In genomic region chr17:71914042-71914441, GRCh38 we compare ENCODE assay signal across 26 cellular contexts.
"Had no signal": no experiment of that assay in that cellular context is flagged by ENCODE, and none has a peak within 500 bp of the region (broad histone marks: within the 10 kb centered on the region; RNA-seq: fewer than 3 reads in every experiment).

No MANE protein-coding gene starts in this region.

- H3K36me3 ChIP-seq: colonic mucosa, esophagus squamous epithelium, gastroesophageal sphincter, heart right ventricle, left ventricle myocardium inferior, lower lobe of right lung had no signal

- H3K27ac Mint-ChIP-seq: dendritic cell treated with granulocyte-macrophage colony-stimulating factor and Interleukin-4, amounts not matched to agents 40 ng/mL and 50 ng/mL, for 4 days; effector memory CD8-positive, alpha-beta T cell; endodermal cell; mesothelial cell of epicardium; naive B cell had no signal

- H3K4me1 Mint-ChIP-seq: endodermal cell, naive B cell had no signal

- H3K9me3 Mint-ChIP-seq: endodermal cell, mesothelial cell of epicardium had no signal

- H3K9me3 ChIP-seq: colonic mucosa, esophagus squamous epithelium, gastroesophageal sphincter, heart right ventricle, left ventricle myocardium inferior, lower lobe of right lung, mucosa of descending colon had no signal

- ATAC-seq: effector memory CD8-positive, alpha-beta T cell; esophagus mucosa; gastroesophageal sphincter; left cardiac atrium; lower lobe of right lung; mucosa of descending colon had no signal

- H3K27me3 Mint-ChIP-seq: dendritic cell treated with granulocyte-macrophage colony-stimulating factor and Interleukin-4, amounts not matched to agents 40 ng/mL and 50 ng/mL, for 4 days; effector memory CD8-positive, alpha-beta T cell; naive B cell had no signal

- H3K4me1 ChIP-seq: colonic mucosa, esophagus squamous epithelium, gastroesophageal sphincter, left ventricle myocardium inferior, lower lobe of right lung had no signal

- H3K4me3 ChIP-seq: colonic mucosa, esophagus squamous epithelium, gastroesophageal sphincter, heart right ventricle, left ventricle myocardium inferior, lower lobe of right lung, mucosa of descending colon had no signal

- DNase-seq: colonic mucosa; cortex of kidney; effector CD8-positive, alpha-beta T cell; effector memory CD8-positive, alpha-beta T cell; endodermal cell; erythroblast; esophagus squamous epithelium; foreskin fibroblast; foreskin melanocyte; head of caudate nucleus; heart right ventricle; hippocampal formation; left cardiac atrium; left ventricle myocardium inferior; lower lobe of right lung; mesenchymal stem cell; mucosa of descending colon; naive B cell had no signal

- FAIRE-seq: endometrium, islet of Langerhans, keratinocyte had no signal

- H3K36me3 Mint-ChIP-seq: mesothelial cell of epicardium, naive B cell had no signal

- H3K27ac ChIP-seq: colonic mucosa, epithelial cell of prostate, esophagus squamous epithelium, gastroesophageal sphincter, heart right ventricle, left ventricle myocardium inferior, lower lobe of right lung had no signal

- H3K27me3 ChIP-seq: colonic mucosa, esophagus squamous epithelium, gastroesophageal sphincter, heart right ventricle had no signal

- H3K4me3 Mint-ChIP-seq: dendritic cell treated with granulocyte-macrophage colony-stimulating factor and Interleukin-4, amounts not matched to agents 40 ng/mL and 50 ng/mL, for 4 days; effector memory CD8-positive, alpha-beta T cell; endodermal cell; mesothelial cell of epicardium; naive B cell had no signal
